ENCODE assay signal across 12 cellular contexts in genomic region chr7:27108390-27109127, GRCh38. TPM values are rescaled to one million over a fixed set of nuclear protein-coding genes. Genes with fewer than 3 reads are reported as not detected.
DNase-seq lines count a peak whose midpoint lies in the region; ATAC-seq and TF ChIP-seq lines count a peak whose summit lies in the region.
"Had no signal": no experiment of that assay in that cellular context is flagged by ENCODE, and none has a peak within 500 bp of the region (broad histone marks: within the 10 kb centered on the region; RNA-seq: fewer than 3 reads in every experiment).

No MANE protein-coding gene starts in this region.

- H3K4me3 ChIP-seq in heart right ventricle (peak overlapping the region in 2 of 10 donors; percentile 21 to 45), muscle layer of colon (ENCODE audit: low read depth in 1 of 2, low read length in 2 of 2) (peak overlapping the region; percentile 17 to 44), upper lobe of left lung (peak overlapping the region; percentile 6 to 49 (median 39))

- TF ChIP-seq POLR2A in upper lobe of left lung (IDR thresholded peaks at IDR 0.05) = peak in 3 of 4 donors; percentile 26 to 62 (median 34)

- no peak overlapping the region for H3K9ac ChIP-seq in muscle layer of colon (ENCODE audit: low read length)

- intact Hi-C loops in heart right ventricle (cut with DNase I) = no loop called here

- H3K27me3 ChIP-seq in heart right ventricle (peaks cover 29 to 100% (median 100%) of the 10 kb centered on the region in 7 donors), muscle layer of colon (ENCODE audit: control insufficient read depth in 1 of 2, insufficient read depth in 2 of 2, low read length in 2 of 2) (no peaks in the 10 kb centered on the region), upper lobe of left lung (peaks cover 0 to 6% (median 2%) of the 10 kb centered on the region in 4 donors)

- TF ChIP-seq CTCF in heart right ventricle (IDR thresholded peaks at IDR 0.05) (no peak), upper lobe of left lung (IDR thresholded peaks at IDR 0.05) (peak in 3 of 6 experiments; percentile 14 to 40 (median 33))

- peak in 5 of 8 donors; percentile 22 to 73 (median 57) for ATAC-seq in heart right ventricle
- peak; percentile 38 to 46 for ATAC-seq in upper lobe of left lung (ENCODE audit: low FRiP score in 2 of 2)
- ATAC-seq in GM18870 (IDR thresholded peaks at IDR 0.05; ENCODE audit: unreplicated experiment) = no peak
- no peak for ATAC-seq in HG03039 (IDR thresholded peaks at IDR 0.05; ENCODE audit: unreplicated experiment)

- H3K4me1 ChIP-seq in heart right ventricle = peaks cover 0 to 39% (median 5%) of the 10 kb centered on the region in 9 donors
- peaks cover 70% of the 10 kb centered on the region for H3K4me1 ChIP-seq in muscle layer of colon (ENCODE audit: insufficient read depth, low read length)
- H3K4me1 ChIP-seq in upper lobe of left lung = peaks cover 16 to 50% (median 40%) of the 10 kb centered on the region in 4 donors

- H3K27ac ChIP-seq in heart right ventricle (peak overlapping the region in 6 of 10 donors; percentile 19 to 86 (median 54)), muscle layer of colon (ENCODE audit: low read depth, low read length) (peak overlapping the region; percentile 76), upper lobe of left lung (peak overlapping the region; percentile 89 to 95 (median 94))

- H3K9me3 ChIP-seq in heart right ventricle (no peaks in the 10 kb centered on the region), muscle layer of colon (ENCODE audit: low read length) (no peaks in the 10 kb centered on the region), upper lobe of left lung (no peaks in the 10 kb centered on the region)

- DNase-seq in amniotic epithelial cell (ENCODE audit: low read depth) (peak; percentile 68), heart right ventricle (no peak), upper lobe of left lung (peak in 1 of 2 donors; percentile 89), HPDE6-E6E7 (ENCODE audit: extremely low spot score) (no peak)
- DNase-seq in effector CD8-positive, alpha-beta T cell (lab: John Stamatoyannopoulos, UW) = no peak
- DNase-seq: activated CD8-positive, alpha-beta memory T cell treated with anti-CD3 and anti-CD28 coated beads, Interleukin-2, amount 50 U/mL, for 4 hours; NCI-H2227 treated with DMSO at 0.1 percent for 48 hours; SW 1271 had no signal

- WGBS in heart right ventricle, 2 donors = 11 to 12% methylated on average over 41 of the region's 41 CpGs
- WGBS in upper lobe of left lung, 2 donors = 39 to 47% methylated on average over 29 to 41 of the region's 41 CpGs

- no peak for TF ChIP-seq EP300 in upper lobe of left lung (IDR thresholded peaks at IDR 0.05)

- H3K36me3 ChIP-seq in heart right ventricle = no peaks in the 10 kb centered on the region
- H3K36me3 ChIP-seq in muscle layer of colon (ENCODE audit: insufficient read depth, low read length) = no peaks in the 10 kb centered on the region
- H3K36me3 ChIP-seq in upper lobe of left lung = no peaks in the 10 kb centered on the region

RNA-seq across cellular contexts. Expression of gene HOXA2, which starts 6.1 kb away (rescaled TPM):
- total RNA-seq in heart right ventricle (under 1 TPM in 2 of 10 donors, not detected in 8; 0.15 to 0.23 TPM), upper lobe of left lung (1 to 10 TPM in 2 of 6 donors, under 1 TPM in 3, not detected in 1; 0.30 to 3.0 (median 0.86) TPM)
- polyA plus RNA-seq in heart right ventricle = under 1 TPM; 0.10 to 0.22 TPM
- polyA plus RNA-seq: IgD-negative memory B cell had no signal

RNA-seq across cellular contexts. Expression of gene HOXA1, which starts 12.8 kb away (rescaled TPM):
- total RNA-seq in heart right ventricle (under 1 TPM in 2 of 10 donors, not detected in 8; 0.15 to 0.37 TPM), upper lobe of left lung (1 to 10 TPM in 1 of 6 donors, under 1 TPM in 2, not detected in 3; 0.46 to 2.1 (median 0.64) TPM)
- polyA plus RNA-seq in heart right ventricle = under 1 TPM in 1 of 2 donors, not detected in 1; 0.07 TPM

RNA-seq across cellular contexts. Expression of gene HOXA4, which starts 22.0 kb away (rescaled TPM):
- total RNA-seq in heart right ventricle (1 to 10 TPM in 1 of 10 donors, under 1 TPM in 5, not detected in 4; 0.20 to 1.1 (median 0.48) TPM), upper lobe of left lung (10 to 100 TPM in 1 of 6 donors, 1 to 10 TPM in 5; 1.5 to 10.5 (median 6.2) TPM)
- 1 to 10 TPM in 1 of 2 donors, under 1 TPM in 1; 0.59 to 1.2 TPM for polyA plus RNA-seq in heart right ventricle
- polyA plus RNA-seq: IgD-negative memory B cell had no signal

RNA-seq across cellular contexts. Expression of gene HOXA5, which starts 34.9 kb away (rescaled TPM):
- total RNA-seq in heart right ventricle = under 1 TPM in 3 of 10 donors, not detected in 7; 0.21 to 0.95 (median 0.28) TPM
- under 1 TPM in 1 of 2 donors, not detected in 1; 0.09 TPM for polyA plus RNA-seq in heart right ventricle
- 10 to 100 TPM in 5 of 6 donors, 1 to 10 TPM in 1; 7.8 to 79.9 (median 16.9) TPM for total RNA-seq in upper lobe of left lung
- polyA plus RNA-seq: IgD-negative memory B cell had no signal

RNA-seq across cellular contexts. Expression of gene HOXA6, which starts 39.0 kb away (rescaled TPM):
- total RNA-seq in heart right ventricle = not detected
- not detected for polyA plus RNA-seq in heart right ventricle
- total RNA-seq in upper lobe of left lung = 1 to 10 TPM in 4 of 6 donors, under 1 TPM in 1, not detected in 1; 0.61 to 8.4 (median 4.0) TPM

Comparison
In these comparisons a context has a peak if more than half of its experiments do, and no peak if none do; other contexts are left out.
1. ATAC-seq: peak in heart right ventricle (5 of 8) and upper lobe of left lung (2 of 2); none in GM18870 (single experiment) and HG03039 (single experiment).
2. Peak in every context shown above with its lines, with median percentiles within 50 percentile points of each other: H3K27ac ChIP-seq.